In the genomic region with DNA sequence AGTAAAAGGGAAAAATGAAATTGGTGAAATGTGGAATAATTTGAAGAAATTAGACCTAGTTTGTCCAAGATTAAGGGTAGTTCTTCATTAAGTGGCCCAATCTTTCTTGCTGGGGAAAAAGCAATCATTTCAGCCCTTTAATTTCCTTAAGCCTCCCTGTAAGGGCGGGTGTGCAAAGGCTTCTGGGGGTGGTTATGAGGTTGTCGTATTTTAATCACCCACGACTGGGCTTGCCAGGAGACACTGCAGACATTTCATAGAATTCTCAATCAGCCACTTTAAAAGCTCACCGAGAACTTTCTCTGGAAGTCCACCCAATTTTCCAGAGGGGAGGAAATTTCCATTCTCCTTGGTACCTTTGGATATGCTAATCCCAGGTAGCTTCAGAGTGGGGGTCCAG, we compare ENCODE assay signal across 27 cellular contexts. TPM values are rescaled to one million over a fixed set of nuclear protein-coding genes. Genes with fewer than 3 reads are reported as not detected.
"Had no signal": no experiment of that assay in that cellular context is flagged by ENCODE, and none has a peak within 500 bp of the region (broad histone marks: within the 10 kb centered on the region; RNA-seq: fewer than 3 reads in every experiment).

No MANE protein-coding gene starts in this region.

- H3K4me3 ChIP-seq: left ventricle myocardium inferior, lung, ovary, right atrium auricular region, right lobe of liver, suprapubic skin, thoracic aorta, tibial artery, upper lobe of right lung had no signal

- H3K27me3 ChIP-seq: ovary, right atrium auricular region, right lobe of liver, upper lobe of right lung had no signal

- H3K4me1 Mint-ChIP-seq: stimulated activated naive B cell treated with anti-CD40 and anti-IgM and Interleukin-4, amounts not matched to agents 10 μg/mL and 1 μg/mL and 100 μg/mL, for 72 hours had no signal

- H3K36me3 Mint-ChIP-seq: naive thymus-derived CD8-positive, alpha-beta T cell; stimulated activated naive B cell treated with anti-CD40 and anti-IgM and Interleukin-4, amounts not matched to agents 10 μg/mL and 1 μg/mL and 100 μg/mL, for 72 hours had no signal

- H3K27ac ChIP-seq: left ventricle myocardium inferior, ovary, right atrium auricular region, right lobe of liver, suprapubic skin, thoracic aorta, tibial artery, upper lobe of right lung had no signal

- H3K36me3 ChIP-seq: left ventricle myocardium inferior, ovary, right atrium auricular region, right lobe of liver, suprapubic skin, thoracic aorta, tibial artery, upper lobe of right lung had no signal

- H3K9me3 ChIP-seq: ovary, right lobe of liver, suprapubic skin, thoracic aorta, upper lobe of right lung had no signal

- H3K4me1 ChIP-seq: left ventricle myocardium inferior, right atrium auricular region, right lobe of liver, suprapubic skin, tibial artery, upper lobe of right lung had no signal

- ATAC-seq: naive thymus-derived CD8-positive, alpha-beta T cell; right lobe of liver; stimulated activated naive B cell treated with anti-CD40 and anti-IgM and Interleukin-4, amounts not matched to agents 10 μg/mL and 1 μg/mL and 100 μg/mL, for 72 hours; stimulated activated naive CD8-positive, alpha-beta T cell treated with anti-CD3 and anti-CD28 coated beads, Interleukin-15, Interleukin-2, amounts not matched to agents 100 U/mL and 50 U/mL, for 24 hours; upper lobe of right lung had no signal

- H3K27ac Mint-ChIP-seq: nephron; progenitor cell of endocrine pancreas; stimulated activated naive B cell treated with anti-CD40 and anti-IgM and Interleukin-4, amounts not matched to agents 10 μg/mL and 1 μg/mL and 100 μg/mL, for 72 hours had no signal

- H3K4me3 Mint-ChIP-seq: naive thymus-derived CD8-positive, alpha-beta T cell; nephron; neural crest cell; stimulated activated naive B cell treated with anti-CD40 and anti-IgM and Interleukin-4, amounts not matched to agents 10 μg/mL and 1 μg/mL and 100 μg/mL, for 72 hours had no signal

- DNase-seq: left ventricle myocardium inferior; naive thymus-derived CD8-positive, alpha-beta T cell; stimulated activated CD4-positive, alpha-beta T cell treated with anti-CD3 and anti-CD28 coated beads, Interleukin-12 subunit alpha, Interleukin-12 subunit beta, amount 100 ng/mL, for 4 hours; stimulated activated CD4-positive, alpha-beta T cell treated with anti-CD3 and anti-CD28 coated beads, Interleukin-15, amount 100 ng/mL, for 24 hours; stimulated activated CD4-positive, alpha-beta T cell treated with anti-CD3 and anti-CD28 coated beads, Interleukin-2, amount 100 ng/mL, for 24 hours; stimulated activated CD4-positive, alpha-beta T cell treated with anti-CD3 and anti-CD28 coated beads, Interleukin-4, amount 100 ng/mL, for 1 hour; stimulated activated naive B cell treated with anti-CD40 and anti-IgM and Interleukin-4, amounts not matched to agents 10 μg/mL and 1 μg/mL and 100 μg/mL, for 72 hours; stimulated activated naive CD8-positive, alpha-beta T cell treated with anti-CD3 and anti-CD28 coated beads, Interleukin-15, Interleukin-2, amounts not matched to agents 100 U/mL and 50 U/mL, for 24 hours; trophoblast cell had no signal

RNA-seq across cellular contexts. Expression of gene DLK1, which starts 43.4 kb away (rescaled TPM):
- total RNA-seq: kidney epithelial cell; lower leg skin; mesenteric fat pad; naive thymus-derived CD8-positive, alpha-beta T cell; omental fat pad; pulmonary artery endothelial cell; renal cortical epithelial cell; right atrium auricular region; subcutaneous adipose tissue; suprapubic skin; thoracic aorta; upper lobe of right lung had no signal
- polyA plus RNA-seq: naive thymus-derived CD8-positive, alpha-beta T cell had no signal

RNA-seq across cellular contexts. Expression of gene MEG3, which starts 55.9 kb away (rescaled TPM):
- total RNA-seq: naive thymus-derived CD8-positive, alpha-beta T cell had no signal
- polyA plus RNA-seq: naive thymus-derived CD8-positive, alpha-beta T cell had no signal
